11 cellular contexts compared by ENCODE assay signal in the genomic region with DNA sequence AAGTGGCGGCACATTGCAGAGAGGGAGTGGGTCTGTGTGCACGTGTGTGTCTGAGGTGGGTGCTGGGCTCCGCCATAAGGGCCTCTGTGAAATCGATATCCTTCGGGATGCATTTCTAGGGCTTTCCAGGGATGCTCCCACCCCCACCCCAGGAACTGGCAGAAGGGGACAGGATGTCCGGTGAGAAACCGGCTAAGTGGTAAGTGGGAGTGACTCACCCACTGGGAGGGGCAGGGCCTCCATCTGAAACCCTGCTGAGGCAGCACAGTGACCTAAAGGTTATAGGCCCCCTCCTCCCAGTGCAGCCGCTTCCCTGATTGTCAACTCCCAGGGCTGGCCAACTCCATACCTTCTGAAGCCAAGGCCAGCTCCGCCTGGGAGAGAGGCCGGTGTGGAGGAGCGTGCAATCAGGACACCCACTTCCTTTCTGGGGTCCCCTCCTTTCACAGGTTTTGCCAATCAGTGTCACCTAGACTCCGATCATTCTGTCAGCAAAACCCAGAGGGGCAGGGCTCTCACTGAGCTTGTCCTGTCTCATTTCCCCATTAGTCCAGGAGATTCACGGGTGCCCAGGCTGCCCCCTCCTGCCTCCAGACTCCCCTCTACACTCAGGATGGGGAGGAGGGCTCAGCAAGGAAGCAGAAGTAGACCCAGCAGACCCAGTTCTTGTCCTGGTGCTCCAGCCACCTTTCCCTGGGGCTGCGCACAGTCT. TPM values are rescaled to one million over a fixed set of nuclear protein-coding genes. Genes with fewer than 3 reads are reported as not detected.
DNase-seq lines count a peak whose midpoint lies in the region; ATAC-seq and TF ChIP-seq lines count a peak whose summit lies in the region.
"Had no signal": no experiment of that assay in that cellular context is flagged by ENCODE, and none has a peak within 500 bp of the region (broad histone marks: within the 10 kb centered on the region; RNA-seq: fewer than 3 reads in every experiment).

No MANE protein-coding gene starts in this region.

- POLR2A ChIA-PET in activated CD4-positive, alpha-beta T cell treated with anti-CD3 and anti-CD28 coated beads for 36 hours (lab: Charles Lee), result no interaction called here

- no peaks in the 10 kb centered on the region for H4K20me1 ChIP-seq in H9 (ENCODE audit: control insufficient read depth, insufficient read depth, insufficient read length)

- no peak overlapping the region for H2AK5ac ChIP-seq in H9 (ENCODE audit: insufficient read length, low read length)

- H2BK20ac ChIP-seq in H9 (ENCODE audit: low read depth, low read length, poor library complexity, severe bottlenecking), result no peak overlapping the region

- no peak overlapping the region for H3K56ac ChIP-seq in H9 (ENCODE audit: insufficient read length, low read depth, low read length)

- peaks cover 97% of the 10 kb centered on the region for H3K4me1 ChIP-seq in suprapubic skin
- H3K4me1 ChIP-seq in H9 (ENCODE audit: insufficient read depth, low read length), result peaks cover 13% of the 10 kb centered on the region; the same call in 1 of the 2 replicates

- no peak overlapping the region for H3K18ac ChIP-seq in H9 (ENCODE audit: insufficient read length, low read depth, low read length)

- TF ChIP-seq CTCF in suprapubic skin (IDR thresholded peaks at IDR 0.05), result no peak
- TF ChIP-seq CTCF in H9 (conservative IDR thresholded peaks at IDR 0.05), result no peak

- no peak overlapping the region for H2AFZ ChIP-seq in H9 (ENCODE audit: low read length)

- no peak overlapping the region for H3K4ac ChIP-seq in H9 (ENCODE audit: low read depth, low read length)

- no peak overlapping the region for H2BK12ac ChIP-seq in H9 (ENCODE audit: insufficient read length, low read depth, low read length)

- CTCF ChIA-PET in activated CD4-positive, alpha-beta T cell treated with anti-CD3 and anti-CD28 coated beads for 36 hours (lab: Charles Lee), result interaction anchor here (1.4 to 1.5 kb wide), 2 partner anchors 9 to 61 kb away, joined by 3 to 4 read pairs; no protein-coding TSS in a partner anchor

- no peak overlapping the region for H2BK5ac ChIP-seq in H9 (ENCODE audit: insufficient read length, low read length)

- H3K79me1 ChIP-seq in H9 (ENCODE audit: insufficient read depth, low read depth, low read length, poor library complexity, severe bottlenecking), result peaks cover 25% of the 10 kb centered on the region

- peaks cover 2% of the 10 kb centered on the region; the same call in 1 of the 2 replicates for H3K79me2 ChIP-seq in H9 (ENCODE audit: insufficient read depth, low read length)

- H3K36me3 ChIP-seq in suprapubic skin, result no peaks in the 10 kb centered on the region
- H3K36me3 ChIP-seq: thoracic aorta had no signal

- no peak overlapping the region for H3T11ph ChIP-seq in H9 (ENCODE audit: low read length)

- ATAC-seq in activated CD4-positive, alpha-beta T cell treated with anti-CD3 and anti-CD28 coated beads for 36 hours, result peak; percentile 58
- ATAC-seq in T-helper 17 cell, result no peak
- no peak for ATAC-seq in GM21717 (IDR thresholded peaks at IDR 0.05; ENCODE audit: unreplicated experiment)
- ATAC-seq in HG02870 (IDR thresholded peaks at IDR 0.05; ENCODE audit: unreplicated experiment), result no peak

- peak; percentile 24 for DNase-seq in activated CD4-positive, alpha-beta T cell treated with anti-CD3 and anti-CD28 coated beads for 36 hours
- no peak for DNase-seq in activated CD4-positive, alpha-beta T cell treated with anti-CD3 and anti-CD28 coated beads, Interleukin-2, amount 50 U/mL, for 4 hours
- DNase-seq in T-helper 17 cell (no peak), glomerular visceral epithelial cell (ENCODE audit: extremely low spot score) (peak; percentile 67), suprapubic skin (ENCODE audit: low spot score in 2 of 2) (no peak), H9 (no peak)
- DNase-seq: SHP77 had no signal

- H3K36me3 Mint-ChIP-seq in activated CD4-positive, alpha-beta T cell treated with anti-CD3 and anti-CD28 coated beads for 36 hours (ENCODE audit: low read depth), result no peaks in the 10 kb centered on the region
- H3K36me3 Mint-ChIP-seq in T-helper 17 cell (ENCODE audit: low read depth) (no peaks in the 10 kb centered on the region), H9 (ENCODE audit: insufficient read depth in 1 of 3, low read depth in 3 of 3) (peaks cover 6 to 8% (median 7%) of the 10 kb centered on the region in 3 experiments)

- no peaks in the 10 kb centered on the region for H3K4me1 Mint-ChIP-seq in activated CD4-positive, alpha-beta T cell treated with anti-CD3 and anti-CD28 coated beads for 36 hours
- H3K4me1 Mint-ChIP-seq in T-helper 17 cell (peaks cover 30% of the 10 kb centered on the region), H9 (peaks cover 63 to 65% of the 10 kb centered on the region in 2 experiments)
- H3K4me1 Mint-ChIP-seq: B cell had no signal

- H3K27me3 Mint-ChIP-seq in activated CD4-positive, alpha-beta T cell treated with anti-CD3 and anti-CD28 coated beads for 36 hours, result no peaks in the 10 kb centered on the region
- peaks cover 16% of the 10 kb centered on the region for H3K27me3 Mint-ChIP-seq in T-helper 17 cell
- H3K27me3 Mint-ChIP-seq in H9 (ENCODE audit: low read depth), result peaks cover 4% of the 10 kb centered on the region; the same call in 1 of the 2 replicates
- H3K27me3 Mint-ChIP-seq: B cell had no signal

- no peaks in the 10 kb centered on the region for H3K9me3 Mint-ChIP-seq in activated CD4-positive, alpha-beta T cell treated with anti-CD3 and anti-CD28 coated beads for 36 hours (ENCODE audit: low read depth)
- H3K9me3 Mint-ChIP-seq in H9, result peaks cover 0 to under 1% of the 10 kb centered on the region in 2 experiments; a peak in 1 of 5 replicates

- H3K27me3 ChIP-seq in suprapubic skin (no peaks in the 10 kb centered on the region), H9 (ENCODE audit: insufficient read depth, low read length) (no peaks in the 10 kb centered on the region)

- H3K27ac ChIP-seq in suprapubic skin (peak overlapping the region; percentile 87), H9 (ENCODE audit: insufficient read length, low read depth, low read length) (no peak overlapping the region)
- H3K27ac ChIP-seq: thoracic aorta had no signal

- no peak overlapping the region for H4K8ac ChIP-seq in H9 (replicated peaks; ENCODE audit: insufficient read length, low read depth, low read length)

- H3K14ac ChIP-seq in H9 (ENCODE audit: insufficient read depth, low read length), result no peak overlapping the region

- no peak overlapping the region for H3K4me3 Mint-ChIP-seq in activated CD4-positive, alpha-beta T cell treated with anti-CD3 and anti-CD28 coated beads for 36 hours
- H3K4me3 Mint-ChIP-seq in T-helper 17 cell, result peak overlapping the region; percentile 28
- H3K4me3 Mint-ChIP-seq in H9, result no peak overlapping the region
- H3K4me3 Mint-ChIP-seq: B cell had no signal

- H4K5ac ChIP-seq in H9 (ENCODE audit: insufficient read length, low read depth, low read length), result no peak overlapping the region

- H3K23me2 ChIP-seq in H9 (ENCODE audit: insufficient read length, low read depth, low read length, poor library complexity, severe bottlenecking), result no peaks in the 10 kb centered on the region

- intact Hi-C loops in activated CD4-positive, alpha-beta T cell treated with anti-CD3 and anti-CD28 coated beads for 36 hours (cut with DNase I, micrococcal nuclease), result no loop called here

- H4K91ac ChIP-seq in H9 (ENCODE audit: insufficient read length, low read depth, low read length), result no peak overlapping the region

- TF ChIP-seq POLR2A in suprapubic skin (IDR thresholded peaks at IDR 0.05), result no peak

- no peak overlapping the region for H3K4me3 ChIP-seq in suprapubic skin
- H3K4me3 ChIP-seq: thoracic aorta had no signal

- no peak for TF ChIP-seq EP300 in suprapubic skin (IDR thresholded peaks at IDR 0.05)

- H2BK15ac ChIP-seq in H9 (ENCODE audit: low read depth, low read length), result no peak overlapping the region

- 53% methylated on average over 10 of the region's 14 CpGs for WGBS in suprapubic skin
- no CpG with 5 or more reads among the region's 14 CpGs for WGBS in H9 (ENCODE audit: extremely low coverage, insufficient read length, low lambda C conversion rate)

- no peak overlapping the region for H3K9ac ChIP-seq in H9 (ENCODE audit: extremely low read depth, insufficient read length, low read length)

- no peak overlapping the region for H3K23ac ChIP-seq in H9 (ENCODE audit: insufficient read length, low read depth, low read length)

- no peaks in the 10 kb centered on the region for H3K9me3 ChIP-seq in T-helper 17 cell (ENCODE audit: control insufficient read depth, low read length, poor library complexity, severe bottlenecking)
- H3K9me3 ChIP-seq in suprapubic skin, result no peaks in the 10 kb centered on the region
- H3K9me3 ChIP-seq in H9 (ENCODE audit: control insufficient read depth, low read depth, low read length), result no peaks in the 10 kb centered on the region
- H3K9me3 ChIP-seq: thoracic aorta had no signal

- H2BK120ac ChIP-seq in H9 (ENCODE audit: low read depth, low read length, poor library complexity, severe bottlenecking), result no peak overlapping the region

- no peak overlapping the region for H3K4me2 ChIP-seq in H9 (ENCODE audit: insufficient read depth, insufficient read length, low read length)

- H3K27ac Mint-ChIP-seq in activated CD4-positive, alpha-beta T cell treated with anti-CD3 and anti-CD28 coated beads for 36 hours, result no peak overlapping the region
- H3K27ac Mint-ChIP-seq in T-helper 17 cell, result no peak overlapping the region
- H3K27ac Mint-ChIP-seq in H9, result peak overlapping the region in 1 of 3 experiments; percentile 64; a peak in 1 of 7 replicates
- H3K27ac Mint-ChIP-seq: B cell had no signal

RNA-seq across cellular contexts. Expression of a gene that starts 44.5 kb away (rescaled TPM):
- total RNA-seq in activated CD4-positive, alpha-beta T cell treated with anti-CD3 and anti-CD28 coated beads for 36 hours, result 1 to 10 TPM; 1.6 to 1.7 TPM
- total RNA-seq in T-helper 17 cell, result 1 to 10 TPM; 5.2 to 5.3 TPM
- 100 to 1,000 TPM; 112 to 176 (median 164) TPM for total RNA-seq in suprapubic skin
- total RNA-seq in H9 (2021), result 113 and 121 TPM in 2 replicates

Comparison
In these comparisons a context has a peak if more than half of its experiments do, and no peak if none do; other contexts are left out.
1. DNase-seq: peak in activated CD4-positive, alpha-beta T cell treated with anti-CD3 and anti-CD28 coated beads for 36 hours (single experiment) and glomerular visceral epithelial cell (single experiment); none in activated CD4-positive, alpha-beta T cell treated with anti-CD3 and anti-CD28 coated beads, Interleukin-2, amount 50 U/mL, for 4 hours (0 of 2), T-helper 17 cell (0 of 3), suprapubic skin (0 of 2) and H9 (single experiment).
2. RNA of a gene that starts 44.5 kb away (total RNA-seq): 112 to 176 TPM in suprapubic skin and 113 to 121 TPM in H9; 5.2 to 5.3 TPM in T-helper 17 cell and 1.6 to 1.7 TPM in activated CD4-positive, alpha-beta T cell treated with anti-CD3 and anti-CD28 coated beads for 36 hours; every median in the first group is over 10 times any median in the second.